1 cellular context compared by ENCODE assay signal in genomic region chr15:45586990-45587860, GRCh38.
TF ChIP-seq lines count a peak whose summit lies in the region.

BLOC1S6 (plus strand) TSS chr15:45587379; CDS start chr15:45587444, 65 bp downstream.

TF ChIP-seq in GM12878, 131 proteins besides CTCF, POLR2A, EP300 and RAD21 (continued from another document):
- TF ChIP-seq, protein P1, sequence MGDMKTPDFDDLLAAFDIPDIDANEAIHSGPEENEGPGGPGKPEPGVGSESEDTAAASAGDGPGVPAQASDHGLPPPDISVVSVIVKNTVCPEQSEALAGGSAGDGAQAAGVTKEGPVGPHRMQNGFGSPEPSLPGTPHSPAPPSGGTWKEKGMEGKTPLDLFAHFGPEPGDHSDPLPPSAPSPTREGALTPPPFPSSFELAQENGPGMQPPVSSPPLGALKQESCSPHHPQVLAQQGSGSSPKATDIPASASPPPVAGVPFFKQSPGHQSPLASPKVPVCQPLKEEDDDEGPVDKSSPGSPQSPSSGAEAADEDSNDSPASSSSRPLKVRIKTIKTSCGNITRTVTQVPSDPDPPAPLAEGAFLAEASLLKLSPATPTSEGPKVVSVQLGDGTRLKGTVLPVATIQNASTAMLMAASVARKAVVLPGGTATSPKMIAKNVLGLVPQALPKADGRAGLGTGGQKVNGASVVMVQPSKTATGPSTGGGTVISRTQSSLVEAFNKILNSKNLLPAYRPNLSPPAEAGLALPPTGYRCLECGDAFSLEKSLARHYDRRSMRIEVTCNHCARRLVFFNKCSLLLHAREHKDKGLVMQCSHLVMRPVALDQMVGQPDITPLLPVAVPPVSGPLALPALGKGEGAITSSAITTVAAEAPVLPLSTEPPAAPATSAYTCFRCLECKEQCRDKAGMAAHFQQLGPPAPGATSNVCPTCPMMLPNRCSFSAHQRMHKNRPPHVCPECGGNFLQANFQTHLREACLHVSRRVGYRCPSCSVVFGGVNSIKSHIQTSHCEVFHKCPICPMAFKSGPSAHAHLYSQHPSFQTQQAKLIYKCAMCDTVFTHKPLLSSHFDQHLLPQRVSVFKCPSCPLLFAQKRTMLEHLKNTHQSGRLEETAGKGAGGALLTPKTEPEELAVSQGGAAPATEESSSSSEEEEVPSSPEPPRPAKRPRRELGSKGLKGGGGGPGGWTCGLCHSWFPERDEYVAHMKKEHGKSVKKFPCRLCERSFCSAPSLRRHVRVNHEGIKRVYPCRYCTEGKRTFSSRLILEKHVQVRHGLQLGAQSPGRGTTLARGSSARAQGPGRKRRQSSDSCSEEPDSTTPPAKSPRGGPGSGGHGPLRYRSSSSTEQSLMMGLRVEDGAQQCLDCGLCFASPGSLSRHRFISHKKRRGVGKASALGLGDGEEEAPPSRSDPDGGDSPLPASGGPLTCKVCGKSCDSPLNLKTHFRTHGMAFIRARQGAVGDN (IDR thresholded peaks at IDR 0.05), result peak; percentile 68
- TF ChIP-seq NR2F1 (conservative IDR thresholded peaks at IDR 0.05), result peak; percentile 54; the same call in 1 of the 2 replicates
- no peak for TF ChIP-seq MTA3 (IDR thresholded peaks at IDR 0.05; ENCODE audit: borderline replicate concordance, low read length)
- TF ChIP-seq ZBTB33 (IDR thresholded peaks at IDR 0.05), result 0 out of 2 replicates have a peak, but pooled peaks have one; percentile 5
- TF ChIP-seq, protein P2, sequence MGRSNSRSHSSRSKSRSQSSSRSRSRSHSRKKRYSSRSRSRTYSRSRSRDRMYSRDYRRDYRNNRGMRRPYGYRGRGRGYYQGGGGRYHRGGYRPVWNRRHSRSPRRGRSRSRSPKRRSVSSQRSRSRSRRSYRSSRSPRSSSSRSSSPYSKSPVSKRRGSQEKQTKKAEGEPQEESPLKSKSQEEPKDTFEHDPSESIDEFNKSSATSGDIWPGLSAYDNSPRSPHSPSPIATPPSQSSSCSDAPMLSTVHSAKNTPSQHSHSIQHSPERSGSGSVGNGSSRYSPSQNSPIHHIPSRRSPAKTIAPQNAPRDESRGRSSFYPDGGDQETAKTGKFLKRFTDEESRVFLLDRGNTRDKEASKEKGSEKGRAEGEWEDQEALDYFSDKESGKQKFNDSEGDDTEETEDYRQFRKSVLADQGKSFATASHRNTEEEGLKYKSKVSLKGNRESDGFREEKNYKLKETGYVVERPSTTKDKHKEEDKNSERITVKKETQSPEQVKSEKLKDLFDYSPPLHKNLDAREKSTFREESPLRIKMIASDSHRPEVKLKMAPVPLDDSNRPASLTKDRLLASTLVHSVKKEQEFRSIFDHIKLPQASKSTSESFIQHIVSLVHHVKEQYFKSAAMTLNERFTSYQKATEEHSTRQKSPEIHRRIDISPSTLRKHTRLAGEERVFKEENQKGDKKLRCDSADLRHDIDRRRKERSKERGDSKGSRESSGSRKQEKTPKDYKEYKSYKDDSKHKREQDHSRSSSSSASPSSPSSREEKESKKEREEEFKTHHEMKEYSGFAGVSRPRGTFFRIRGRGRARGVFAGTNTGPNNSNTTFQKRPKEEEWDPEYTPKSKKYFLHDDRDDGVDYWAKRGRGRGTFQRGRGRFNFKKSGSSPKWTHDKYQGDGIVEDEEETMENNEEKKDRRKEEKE (IDR thresholded peaks at IDR 0.05), result no peak
- no peak for TF ChIP-seq EZH2 (IDR thresholded peaks at IDR 0.05; ENCODE audit: borderline replicate concordance, control insufficient read depth, low read depth, low read length)
- TF ChIP-seq MEF2B (IDR thresholded peaks at IDR 0.05; ENCODE audit: partially characterized antibody, poor library complexity, severe bottlenecking), result peak; percentile 87
- no peak for TF ChIP-seq BMI1 (IDR thresholded peaks at IDR 0.05; ENCODE audit: borderline replicate concordance)
- TF ChIP-seq, protein P3, sequence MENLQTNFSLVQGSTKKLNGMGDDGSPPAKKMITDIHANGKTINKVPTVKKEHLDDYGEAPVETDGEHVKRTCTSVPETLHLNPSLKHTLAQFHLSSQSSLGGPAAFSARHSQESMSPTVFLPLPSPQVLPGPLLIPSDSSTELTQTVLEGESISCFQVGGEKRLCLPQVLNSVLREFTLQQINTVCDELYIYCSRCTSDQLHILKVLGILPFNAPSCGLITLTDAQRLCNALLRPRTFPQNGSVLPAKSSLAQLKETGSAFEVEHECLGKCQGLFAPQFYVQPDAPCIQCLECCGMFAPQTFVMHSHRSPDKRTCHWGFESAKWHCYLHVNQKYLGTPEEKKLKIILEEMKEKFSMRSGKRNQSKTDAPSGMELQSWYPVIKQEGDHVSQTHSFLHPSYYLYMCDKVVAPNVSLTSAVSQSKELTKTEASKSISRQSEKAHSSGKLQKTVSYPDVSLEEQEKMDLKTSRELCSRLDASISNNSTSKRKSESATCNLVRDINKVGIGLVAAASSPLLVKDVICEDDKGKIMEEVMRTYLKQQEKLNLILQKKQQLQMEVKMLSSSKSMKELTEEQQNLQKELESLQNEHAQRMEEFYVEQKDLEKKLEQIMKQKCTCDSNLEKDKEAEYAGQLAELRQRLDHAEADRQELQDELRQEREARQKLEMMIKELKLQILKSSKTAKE (IDR thresholded peaks at IDR 0.05; ENCODE audit: low read depth, poor library complexity, severe bottlenecking), result no peak
- TF ChIP-seq SPI1 (IDR thresholded peaks at IDR 0.05; ENCODE audit: borderline replicate concordance, insufficient read depth, low read depth, low read length), result peak; percentile 76; the same call in 1 of the 2 replicates
- TF ChIP-seq USF2 (IDR thresholded peaks at IDR 0.05; ENCODE audit: borderline replicate concordance, low read depth, low read length), result peak; percentile 30
- peak in 1 of 2 experiments; percentile 71; a peak in 1 of 4 replicates for TF ChIP-seq SRF (IDR thresholded peaks at IDR 0.05; ENCODE audit: low read depth in 2 of 2, low read length in 2 of 2)
- no peak for TF ChIP-seq PRDM15 (CRISPR knock-in tag; IDR thresholded peaks at IDR 0.05)
- no peak for TF ChIP-seq KLF5 (IDR thresholded peaks at IDR 0.05; ENCODE audit: partially characterized antibody)
- TF ChIP-seq RAD51 (IDR thresholded peaks at IDR 0.05), result peak; percentile 68
- peak; percentile 13; the same call in 1 of the 2 replicates for TF ChIP-seq NFIC (IDR thresholded peaks at IDR 0.05; ENCODE audit: low read depth, low read length)
- peak; percentile 95 for TF ChIP-seq POLR2AphosphoS5 (IDR thresholded peaks at IDR 0.05; ENCODE audit: low read length)
- 0 out of 2 replicates have a peak, but pooled peaks have one; percentile 20 for TF ChIP-seq ZSCAN29 (IDR thresholded peaks at IDR 0.05)
- TF ChIP-seq RUNX3 (IDR thresholded peaks at IDR 0.05; ENCODE audit: low read length), result peak; percentile 38
- TF ChIP-seq CHD2 (IDR thresholded peaks at IDR 0.05; ENCODE audit: borderline replicate concordance, low read depth, low read length), result peak; percentile 74
